Comparison of ENCODE assay signal across 8 cellular contexts in the genomic region with DNA sequence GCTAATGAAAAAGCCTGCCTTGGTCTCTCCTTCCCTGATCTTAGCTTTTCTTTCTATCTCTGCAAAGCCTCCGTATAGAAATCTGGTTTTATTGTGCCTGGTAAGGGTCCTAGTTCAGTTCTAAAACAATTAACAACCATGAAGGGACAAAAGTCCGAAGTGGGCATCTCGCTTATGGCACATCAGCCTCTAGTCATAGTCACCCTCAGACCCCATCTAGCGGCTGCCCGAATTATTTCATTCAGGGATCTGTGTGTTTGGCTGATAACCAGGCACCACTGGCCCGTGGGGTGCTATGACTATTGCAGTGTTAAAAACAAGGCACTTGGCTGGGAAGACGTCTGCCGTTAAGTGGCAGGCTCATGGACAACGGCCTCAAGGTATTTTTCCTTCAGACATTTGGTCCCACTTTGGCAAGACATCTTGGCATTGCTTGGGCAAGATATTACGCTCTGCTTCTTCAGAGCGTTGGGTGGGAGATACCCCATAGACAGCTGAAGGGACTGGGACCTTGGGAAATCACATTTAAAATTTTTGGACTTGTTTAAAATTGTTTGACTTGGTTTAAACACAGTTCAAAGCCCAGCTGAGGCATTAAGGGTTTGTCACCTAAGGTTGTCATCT.
DNase-seq lines count a peak whose midpoint lies in the region; ATAC-seq, FAIRE-seq and TF ChIP-seq lines count a peak whose summit lies in the region.

No MANE protein-coding gene starts in this region.

- DNase-seq in AG08396 (ENCODE audit: low spot score) (peak; percentile 77), NCI-H2171 treated with DMSO at 0.1 percent for 48 hours (lab: John Stamatoyannopoulos, UW) (peak; percentile 69), WTC11 (ENCODE audit: low spot score) (peak; percentile 76), cerebellar cortex (ENCODE audit: low spot score) (peak; percentile 64), HepG2 (ENCODE audit: low spot score) (peak; percentile 58)
- peak in 2 of 3 donors; percentile 17 to 35 for DNase-seq in stimulated activated CD4-positive, alpha-beta T cell treated with anti-CD3 and anti-CD28 coated beads, TNF-alpha, amount 100 ng/mL, for 1 hour (ENCODE audit: low read depth in 3 of 3, low spot score in 1 of 3)

- in situ Hi-C loops in HepG2 (cut with HindIII; ENCODE audit: extremely low pct_ligation_motif_present, low pct_unique_long_range_greater_than_20kb), result loop anchor here (10.0 kb wide), 1 partner anchor 124 kb away; no protein-coding TSS in a partner anchor

- no peak overlapping the region for H3K4me2 ChIP-seq in HepG2 (ENCODE audit: low read depth, low read length)

- CTCF ChIA-PET in WTC11 (lab: Charles Lee) (interaction anchor here (1.0 to 3.8 kb wide), 3 partner anchors 13 to 121 kb away, joined by 3 to 20 read pairs (median 4); no protein-coding TSS in a partner anchor), HepG2 (lab: Yijun Ruan, JAX; ENCODE audit: low intra/inter-chr PET ratio, low total read pairs) (interaction anchor here (1.0 to 1.2 kb wide), 2 partner anchors 122 to 391 kb away, joined by 4 to 7 read pairs; no protein-coding TSS in a partner anchor)

- H3K9ac ChIP-seq in HepG2 (ENCODE audit: insufficient read depth, low read depth, low read length), result no peak overlapping the region

- H3K27me3 Mint-ChIP-seq in WTC11 (ENCODE audit: low read depth), result peaks cover 4% of the 10 kb centered on the region; the same call in 1 of the 2 replicates

- H3K9me3 Mint-ChIP-seq in WTC11, result no peaks in the 10 kb centered on the region

- no peak overlapping the region for H3K27ac Mint-ChIP-seq in WTC11

- H3K27ac ChIP-seq in HepG2 (ENCODE audit: extremely low read length, insufficient read depth, low read length), result no peak overlapping the region

- H3K36me3 Mint-ChIP-seq in WTC11, result no peaks in the 10 kb centered on the region

- peak; percentile 79 for FAIRE-seq in HepG2 (lab: Jason Lieb, UNC)

- no peaks in the 10 kb centered on the region for H3K9me3 ChIP-seq in HepG2 (ENCODE audit: low read length)

- no peaks in the 10 kb centered on the region for H3K36me3 ChIP-seq in HepG2 (replicated peaks in 1 of 2; ENCODE audit: control insufficient read depth in 1 of 2, insufficient read depth in 2 of 2, low read length in 2 of 2)

- ATAC-seq in GM18517 (IDR thresholded peaks at IDR 0.05; ENCODE audit: unreplicated experiment), result peak; percentile 89
- peak; percentile 74 for ATAC-seq in HG03039 (IDR thresholded peaks at IDR 0.05; ENCODE audit: unreplicated experiment)
- ATAC-seq in WTC11, result peak; percentile 86
- peak; percentile 87 for ATAC-seq in HepG2

- 24% methylated on average over 8 of the region's 11 CpGs for WGBS in HepG2 (ENCODE audit: low lambda C conversion rate)

- TF ChIP-seq POLR2A in HepG2 (IDR thresholded peaks at IDR 0.05; ENCODE audit: insufficient read depth in 1 of 2, low read depth in 2 of 2, low read length in 2 of 2), result no peak

- no TSS peak for BruUV-seq in HepG2 (replicated peaks; lab: Mats Ljungman, UMichigan)

- peak; percentile 42; the same call in 1 of the 2 replicates for TF ChIP-seq RAD21 in HepG2 (CRISPR knock-in tag; IDR thresholded peaks at IDR 0.05)

- peaks cover 9% of the 10 kb centered on the region; the same call in 1 of the 2 replicates for H3K4me1 Mint-ChIP-seq in WTC11

- intact Hi-C loops in HepG2 (cut with micrococcal nuclease; ENCODE audit: unreplicated experiment), result loop anchor here (2.0 kb wide), 1 partner anchor 122 kb away; no protein-coding TSS in a partner anchor

- TF ChIP-seq EP300 in HepG2 (IDR thresholded peaks at IDR 0.05; ENCODE audit: low read depth in 2 of 2, low read length in 2 of 2) (no peak), HepG2 (CRISPR knock-in tag; IDR thresholded peaks at IDR 0.05; ENCODE audit: borderline replicate concordance) (no peak)

- H3K79me2 ChIP-seq in HepG2 (ENCODE audit: insufficient read depth, low read length), result no peaks in the 10 kb centered on the region

- TF ChIP-seq CTCF in WTC11 (IDR thresholded peaks at IDR 0.05), result peak; percentile 43
- peak; percentile 78 for TF ChIP-seq CTCF in HepG2 (CRISPR knock-in tag; IDR thresholded peaks at IDR 0.05)

- POLR2A ChIA-PET in WTC11 (lab: Charles Lee), result no interaction called here
- POLR2A ChIA-PET in HepG2 (lab: Yijun Ruan, JAX), result no interaction called here

- no peak overlapping the region for H3K4me3 ChIP-seq in HepG2 (replicated peaks in 1 of 3; ENCODE audit: insufficient read depth in 1 of 3, low read depth in 2 of 3, low read length in 3 of 3)

- no peaks in the 10 kb centered on the region for H3K4me1 ChIP-seq in HepG2 (ENCODE audit: insufficient read depth, low read length)

- no peak overlapping the region for H2AFZ ChIP-seq in HepG2 (ENCODE audit: low read length)

- H3K4me3 Mint-ChIP-seq in WTC11, result no peak overlapping the region

- no peaks in the 10 kb centered on the region for H4K20me1 ChIP-seq in HepG2 (ENCODE audit: insufficient read depth, low read length)

- peaks cover 0 to 25% of the 10 kb centered on the region in 2 experiments; a peak in 3 of 5 replicates for H3K27me3 ChIP-seq in HepG2 (ENCODE audit: control insufficient read depth in 1 of 2, insufficient read depth in 2 of 2, low read length in 2 of 2)

TF ChIP-seq in WTC11, 78 proteins besides CTCF, POLR2A, EP300 and RAD21:
- no peak for TF ChIP-seq TEAD1 (CRISPR knock-in tag; IDR thresholded peaks at IDR 0.05)
- no peak for TF ChIP-seq ATF6 (CRISPR knock-in tag; IDR thresholded peaks at IDR 0.05)
- no peak for TF ChIP-seq RORB (CRISPR knock-in tag; IDR thresholded peaks at IDR 0.05)
- no peak for TF ChIP-seq MXD4 (CRISPR knock-in tag; IDR thresholded peaks at IDR 0.05; ENCODE audit: borderline replicate concordance)
- TF ChIP-seq ZNF121 (CRISPR knock-in tag; IDR thresholded peaks at IDR 0.05), result peak; percentile 99

TF ChIP-seq in HepG2, 621 proteins besides CTCF, POLR2A, EP300 and RAD21 (continues in another document):
- TF ChIP-seq SMC3 (IDR thresholded peaks at IDR 0.05; ENCODE audit: low read length), result peak; percentile 69
- no peak for TF ChIP-seq KLF15 (CRISPR knock-in tag; IDR thresholded peaks at IDR 0.05; ENCODE audit: borderline replicate concordance)
- no peak for TF ChIP-seq LCORL (IDR thresholded peaks at IDR 0.05)
- TF ChIP-seq LCORL (CRISPR knock-in tag; IDR thresholded peaks at IDR 0.05), result no peak
- TF ChIP-seq KLF12 (CRISPR knock-in tag; IDR thresholded peaks at IDR 0.05; ENCODE audit: borderline replicate concordance), result no peak
- peak; percentile 61; the same call in 1 of the 2 replicates for TF ChIP-seq ZNF121 (CRISPR knock-in tag; IDR thresholded peaks at IDR 0.05)
- 0 out of 2 replicates have a peak, but pooled peaks have one; percentile 20 for TF ChIP-seq HNF4A (CRISPR knock-in tag; IDR thresholded peaks at IDR 0.05)
- TF ChIP-seq HIC2 (CRISPR knock-in tag; IDR thresholded peaks at IDR 0.05; ENCODE audit: low read depth), result peak; percentile 23; the same call in 1 of the 2 replicates
- TF ChIP-seq STAG1 (CRISPR knock-in tag; IDR thresholded peaks at IDR 0.05), result peak; percentile 60
- no peak for TF ChIP-seq TFDP2 (CRISPR knock-in tag; IDR thresholded peaks at IDR 0.05)

Comparison
In these comparisons a context has a peak if more than half of its experiments do, and no peak if none do; other contexts are left out.
1. DNase-seq: peak in every context shown above with its lines; median percentile 77 in AG08396; 76 in WTC11; 69 in NCI-H2171 treated with DMSO at 0.1 percent for 48 hours; 64 in cerebellar cortex; 58 in HepG2; 26 in stimulated activated CD4-positive, alpha-beta T cell treated with anti-CD3 and anti-CD28 coated beads, TNF-alpha, amount 100 ng/mL, for 1 hour.